12 cellular contexts compared by ENCODE assay signal in the genomic region with DNA sequence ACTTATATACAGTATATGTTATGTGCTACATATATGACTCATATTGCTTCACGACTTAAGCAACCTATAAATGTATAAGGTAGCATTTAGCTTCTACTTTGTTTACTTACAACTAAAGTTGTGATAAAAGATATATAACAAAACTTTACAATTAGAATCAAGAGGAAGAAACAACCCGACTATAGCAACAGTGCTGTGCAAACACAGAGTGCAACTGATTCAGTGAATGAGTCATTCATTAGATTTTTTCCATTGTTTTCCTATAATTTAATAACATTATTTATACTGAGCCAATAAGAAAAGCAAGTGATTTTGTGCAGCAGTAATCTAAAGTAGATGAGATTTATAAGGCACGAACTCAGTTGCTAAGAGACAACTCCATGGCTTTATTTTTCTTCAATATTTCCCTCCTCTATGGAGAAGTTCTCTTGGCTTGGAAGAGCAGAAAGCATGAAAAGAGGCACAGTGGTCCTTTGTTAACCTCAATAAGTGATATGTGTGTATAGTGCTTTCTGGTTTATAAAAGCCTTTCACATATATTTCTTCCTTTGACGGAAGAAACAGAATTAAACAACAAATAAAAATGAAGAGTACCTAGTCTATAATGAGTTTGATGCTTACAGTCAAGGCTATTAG. TPM values are rescaled to one million over a fixed set of nuclear protein-coding genes. Genes with fewer than 3 reads are reported as not detected.
A peak's percentile ranks its signal among the peaks of the same experiment; 100 is the strongest.
DNase-seq lines count a peak whose midpoint lies in the region; ATAC-seq and TF ChIP-seq lines count a peak whose summit lies in the region.
"Had no signal": no experiment of that assay in that cellular context is flagged by ENCODE, and none has a peak within 500 bp of the region (broad histone marks: within the 10 kb centered on the region; RNA-seq: fewer than 3 reads in every experiment).

No MANE protein-coding gene starts in this region.

- no peak for ATAC-seq in GM19328 (IDR thresholded peaks at IDR 0.05; ENCODE audit: unreplicated experiment)
- ATAC-seq: HepG2 had no signal

- TF ChIP-seq EP300 in transverse colon (IDR thresholded peaks at IDR 0.05; ENCODE audit: low read depth) = no peak

- H3K27me3 ChIP-seq in layer of hippocampus (ENCODE audit: control insufficient read depth, insufficient read depth, low read length) (no peaks in the 10 kb centered on the region), transverse colon (no peaks in the 10 kb centered on the region)

- TF ChIP-seq POLR2A in transverse colon (IDR thresholded peaks at IDR 0.05) = no peak

- peak overlapping the region; percentile 16 for H3K4me3 Mint-ChIP-seq in activated naive CD4-positive, alpha-beta T cell treated with anti-CD3 and anti-CD28 coated beads, Interleukin-2, amount 50 U/mL, for 24 hours
- H3K4me3 Mint-ChIP-seq in activated naive CD8-positive, alpha-beta T cell treated with anti-CD3 and anti-CD28 coated beads for 36 hours = peak overlapping the region; percentile 29
- H3K4me3 Mint-ChIP-seq: B cell had no signal

- no peaks in the 10 kb centered on the region for H3K9me3 Mint-ChIP-seq in activated naive CD4-positive, alpha-beta T cell treated with anti-CD3 and anti-CD28 coated beads, Interleukin-2, amount 50 U/mL, for 24 hours
- H3K9me3 Mint-ChIP-seq in activated naive CD8-positive, alpha-beta T cell treated with anti-CD3 and anti-CD28 coated beads for 36 hours = peaks cover 2% of the 10 kb centered on the region

- in situ Hi-C loops in transverse colon (cut with MboI; ENCODE audit: low pct_ligation_motif_present in 1 of 4, low pct_unique_long_range_greater_than_20kb in 1 of 4, low sequenced_read_pairs in 3 of 4) = no loop called here

- 47 to 50% methylated on average over 4 of the region's 4 CpGs for WGBS in transverse colon (ENCODE audit: low coverage in 1 of 2), 2 donors

- H3K27ac ChIP-seq in layer of hippocampus (ENCODE audit: low read depth, low read length) (peak overlapping the region; percentile 59), transverse colon (peak overlapping the region in 3 of 4 donors; percentile 6 to 23 (median 17))
- H3K27ac ChIP-seq: RWPE1 had no signal

- no peaks in the 10 kb centered on the region for H3K9me3 ChIP-seq in transverse colon

- no peak for DNase-seq in activated naive CD4-positive, alpha-beta T cell treated with anti-CD3 and anti-CD28 coated beads, Interleukin-2, amount 50 U/mL, for 16 hours
- no peak for DNase-seq in activated naive CD8-positive, alpha-beta T cell treated with anti-CD3 and anti-CD28 coated beads for 36 hours
- DNase-seq in transverse colon (no peak), SHP77 treated with DMSO at 0.1 percent for 48 hours (lab: John Stamatoyannopoulos, UW) (no peak), dedifferentiated amniotic fluid mesenchymal stem cell (ENCODE audit: extremely low spot score) (no peak)
- DNase-seq: activated CD4-positive, CD25-positive, alpha-beta regulatory T cell treated with anti-CD3 and anti-CD28 coated beads, Interleukin-2, amount 50 U/mL, for 72 hours had no signal

- TF ChIP-seq CTCF in transverse colon (IDR thresholded peaks at IDR 0.05) = no peak

- no peak overlapping the region for H3K4me3 ChIP-seq in transverse colon

- H3K4me1 Mint-ChIP-seq in activated naive CD4-positive, alpha-beta T cell treated with anti-CD3 and anti-CD28 coated beads, Interleukin-2, amount 50 U/mL, for 24 hours = peaks cover 77% of the 10 kb centered on the region
- peaks cover 75% of the 10 kb centered on the region for H3K4me1 Mint-ChIP-seq in activated naive CD8-positive, alpha-beta T cell treated with anti-CD3 and anti-CD28 coated beads for 36 hours
- H3K4me1 Mint-ChIP-seq: B cell had no signal

- peak overlapping the region; percentile 65 for H3K27ac Mint-ChIP-seq in activated naive CD4-positive, alpha-beta T cell treated with anti-CD3 and anti-CD28 coated beads, Interleukin-2, amount 50 U/mL, for 24 hours
- peak overlapping the region; percentile 94 for H3K27ac Mint-ChIP-seq in activated naive CD8-positive, alpha-beta T cell treated with anti-CD3 and anti-CD28 coated beads for 36 hours
- H3K27ac Mint-ChIP-seq: B cell had no signal

- no peaks in the 10 kb centered on the region for H3K36me3 ChIP-seq in transverse colon

- peaks cover 6% of the 10 kb centered on the region for H3K36me3 Mint-ChIP-seq in activated naive CD4-positive, alpha-beta T cell treated with anti-CD3 and anti-CD28 coated beads, Interleukin-2, amount 50 U/mL, for 24 hours
- H3K36me3 Mint-ChIP-seq in activated naive CD8-positive, alpha-beta T cell treated with anti-CD3 and anti-CD28 coated beads for 36 hours = peaks cover 27% of the 10 kb centered on the region

- peaks cover 0 to 11% (median 2%) of the 10 kb centered on the region in 4 donors for H3K4me1 ChIP-seq in transverse colon

- intact Hi-C loops in transverse colon (cut with DNase I; ENCODE audit: low total_unique reads) = no loop called here

- H3K27me3 Mint-ChIP-seq in activated naive CD4-positive, alpha-beta T cell treated with anti-CD3 and anti-CD28 coated beads, Interleukin-2, amount 50 U/mL, for 24 hours = no peaks in the 10 kb centered on the region
- H3K27me3 Mint-ChIP-seq in activated naive CD8-positive, alpha-beta T cell treated with anti-CD3 and anti-CD28 coated beads for 36 hours = no peaks in the 10 kb centered on the region
- H3K27me3 Mint-ChIP-seq: B cell had no signal

RNA-seq across cellular contexts. Expression of a gene that starts 19.8 kb away (rescaled TPM):
- 10 to 100 TPM; 22.3 to 26.5 TPM for total RNA-seq in activated naive CD8-positive, alpha-beta T cell treated with anti-CD3 and anti-CD28 coated beads for 36 hours
- 1 to 10 TPM in 2 of 4 donors, under 1 TPM in 1, not detected in 1; 0.75 to 4.8 (median 2.7) TPM for total RNA-seq in transverse colon

RNA-seq across cellular contexts. Expression of a gene that starts 40.8 kb away (rescaled TPM):
- total RNA-seq in activated naive CD8-positive, alpha-beta T cell treated with anti-CD3 and anti-CD28 coated beads for 36 hours = not detected
- not detected for total RNA-seq in transverse colon
- total RNA-seq: B cell had no signal

Comparison
In these comparisons a context has a peak if more than half of its experiments do, and no peak if none do; other contexts are left out.
1. RNA of a gene that starts 19.8 kb away (total RNA-seq): 22.3 to 26.5 TPM in activated naive CD8-positive, alpha-beta T cell treated with anti-CD3 and anti-CD28 coated beads for 36 hours; 0.75 to 4.8 TPM in transverse colon; every median in the first group is over 4 times any median in the second.